Comparison of ENCODE assay signal across 8 cellular contexts in genomic region chr21:41121785-41122415, GRCh38. TPM values are rescaled to one million over a fixed set of nuclear protein-coding genes. Genes with fewer than 3 reads are reported as not detected.
DNase-seq lines count a peak whose midpoint lies in the region; ATAC-seq and TF ChIP-seq lines count a peak whose summit lies in the region.

No MANE protein-coding gene starts in this region.

- no peak overlapping the region for H3K4me3 Mint-ChIP-seq in CD4-positive, alpha-beta T cell
- no peak overlapping the region for H3K4me3 Mint-ChIP-seq in neural progenitor cell

- H2AFZ ChIP-seq in neural progenitor cell (replicated peaks): no peak overlapping the region

- H3K4me1 Mint-ChIP-seq in CD4-positive, alpha-beta T cell (ENCODE audit: low read depth): no peaks in the 10 kb centered on the region
- H3K4me1 Mint-ChIP-seq in neural progenitor cell: no peaks in the 10 kb centered on the region

- peak; percentile 40 for TF ChIP-seq CTCF in CD4-positive, alpha-beta T cell (IDR thresholded peaks at IDR 0.05)
- peak; percentile 99 for TF ChIP-seq CTCF in HFF-Myc (IDR thresholded peaks at IDR 0.05; ENCODE audit: low read depth, low read length, missing control alignments)
- TF ChIP-seq CTCF in fibroblast of the aortic adventitia (IDR thresholded peaks at IDR 0.05; ENCODE audit: insufficient read depth, low read length): peak; percentile 98
- peak; percentile 90 for TF ChIP-seq CTCF in neural progenitor cell (IDR thresholded peaks at IDR 0.05)
- peak; percentile 79 to 94 (median 86) for TF ChIP-seq CTCF in thyroid gland (IDR thresholded peaks at IDR 0.05)

- H4K20me1 ChIP-seq in neural progenitor cell (ENCODE audit: low read depth): no peaks in the 10 kb centered on the region

- H3K36me3 Mint-ChIP-seq in CD4-positive, alpha-beta T cell (ENCODE audit: low read depth): no peaks in the 10 kb centered on the region
- no peaks in the 10 kb centered on the region for H3K36me3 Mint-ChIP-seq in neural progenitor cell

- CTCF ChIA-PET in CD4-positive, alpha-beta T cell (lab: Charles Lee): no interaction called here

- POLR2A ChIA-PET in CD4-positive, alpha-beta T cell (lab: Charles Lee): no interaction called here

- H3K9ac ChIP-seq in neural progenitor cell: no peak overlapping the region

- no peak overlapping the region for H3K4me2 ChIP-seq in neural progenitor cell

- no peaks in the 10 kb centered on the region for H3K36me3 ChIP-seq in neural progenitor cell
- H3K36me3 ChIP-seq in thyroid gland: no peaks in the 10 kb centered on the region

- no peaks in the 10 kb centered on the region for H3K9me3 ChIP-seq in CD4-positive, alpha-beta T cell (ENCODE audit: control insufficient read depth, low read length)
- no peaks in the 10 kb centered on the region for H3K9me3 ChIP-seq in neural progenitor cell (ENCODE audit: low read depth)
- H3K9me3 ChIP-seq in thyroid gland: no peaks in the 10 kb centered on the region

- no peak for ATAC-seq in CD4-positive, alpha-beta T cell (ENCODE audit: poor library complexity)

- H3K4me1 ChIP-seq in neural progenitor cell (no peaks in the 10 kb centered on the region), thyroid gland (no peaks in the 10 kb centered on the region)

- H3K27me3 ChIP-seq in CD4-positive, alpha-beta T cell (ENCODE audit: control insufficient read depth, insufficient read depth, low read length): peaks cover 9% of the 10 kb centered on the region
- no peaks in the 10 kb centered on the region for H3K27me3 ChIP-seq in neural progenitor cell
- H3K27me3 ChIP-seq in thyroid gland: no peaks in the 10 kb centered on the region

- no peak overlapping the region for H3K27ac ChIP-seq in CD4-positive, alpha-beta T cell (ENCODE audit: low read depth, low read length)
- H3K27ac ChIP-seq in neural progenitor cell (no peak overlapping the region), thyroid gland (no peak overlapping the region)

- WGBS in thyroid gland, 2 donors: 36 to 49% methylated on average over 15 to 19 of the region's 19 CpGs

- no peaks in the 10 kb centered on the region for H3K79me2 ChIP-seq in neural progenitor cell (ENCODE audit: low read depth)

- intact Hi-C loops in CD4-positive, alpha-beta T cell (cut with DNase I, micrococcal nuclease): no loop called here
- intact Hi-C loops in thyroid gland (cut with DNase I): no loop called here

- H3K9me3 Mint-ChIP-seq in CD4-positive, alpha-beta T cell: no peaks in the 10 kb centered on the region
- H3K9me3 Mint-ChIP-seq in neural progenitor cell: no peaks in the 10 kb centered on the region

- H3K27me3 Mint-ChIP-seq in CD4-positive, alpha-beta T cell: peaks cover 22% of the 10 kb centered on the region
- H3K27me3 Mint-ChIP-seq in neural progenitor cell (ENCODE audit: insufficient read depth, low read depth): peaks cover 9% of the 10 kb centered on the region

- DNase-seq in CD4-positive, alpha-beta T cell: peak in 7 of 10 experiments; percentile 4 to 51 (median 11)
- DNase-seq in HFF-Myc (ENCODE audit: extremely low read depth, low read depth) (peak; percentile 64), NCI-H748 (lab: John Stamatoyannopoulos, UW; ENCODE audit: unreplicated experiment) (peak; percentile 82), fibroblast of the aortic adventitia (ENCODE audit: low read depth) (peak; percentile 81), neural progenitor cell (ENCODE audit: low spot score) (peak; percentile 83), thyroid gland (peak; percentile 89 to 93), NCI-H1048 (lab: John Stamatoyannopoulos, UW) (no peak)
- DNase-seq in activated CD8-positive, alpha-beta memory T cell treated with anti-CD3 and anti-CD28 coated beads, Interleukin-2, amount 50 U/mL, for 24 hours (ENCODE audit: extremely low read depth): peak; percentile 8

- TF ChIP-seq POLR2A in thyroid gland (IDR thresholded peaks at IDR 0.05): no peak

- H3K4me3 ChIP-seq in HFF-Myc (replicated peaks; ENCODE audit: low read depth, low read length): no peak overlapping the region
- no peak overlapping the region for H3K4me3 ChIP-seq in fibroblast of the aortic adventitia (ENCODE audit: low read depth, low read length)
- no peak overlapping the region for H3K4me3 ChIP-seq in neural progenitor cell
- no peak overlapping the region for H3K4me3 ChIP-seq in thyroid gland (replicated peaks in 1 of 3)

- H3K27ac Mint-ChIP-seq in CD4-positive, alpha-beta T cell: no peak overlapping the region
- H3K27ac Mint-ChIP-seq in neural progenitor cell: no peak overlapping the region

- no peaks in the 10 kb centered on the region for H3F3A ChIP-seq in neural progenitor cell (ENCODE audit: low read depth)

RNA-seq across cellular contexts. Expression of gene BACE2, which starts 46.1 kb away (rescaled TPM):
- total RNA-seq in CD4-positive, alpha-beta T cell: under 1 TPM in 1 of 2 experiments, not detected in 1; 0.16 TPM
- total RNA-seq in fibroblast of the aortic adventitia (ENCODE audit: low replicate concordance) (122 and 127 TPM in 2 replicates), neural progenitor cell (ENCODE audit: low replicate concordance) (0.15 and 0.71 TPM in 2 replicates), thyroid gland (10 to 100 TPM; 59.0 to 89.1 (median 68.1) TPM)

Comparison
In these comparisons a context has a peak if more than half of its experiments do, and no peak if none do; other contexts are left out.
1. CTCF ChIP-seq: peak in every context shown above with its lines; median percentile 99 in HFF-Myc; 98 in fibroblast of the aortic adventitia; 90 in neural progenitor cell; 86 in thyroid gland; 40 in CD4-positive, alpha-beta T cell.
2. RNA of gene BACE2, which starts 46.1 kb away (total RNA-seq): 122 to 127 TPM in fibroblast of the aortic adventitia and 59.0 to 89.1 TPM in thyroid gland; 0.16 TPM in CD4-positive, alpha-beta T cell and 0.15 to 0.71 TPM in neural progenitor cell; every median in the first group is over 10 times any median in the second.